ENCODE assay signal across 15 cellular contexts in genomic region chr1:213369465-213369864, GRCh38.
DNase-seq lines count a peak whose midpoint lies in the region; ATAC-seq and TF ChIP-seq lines count a peak whose summit lies in the region.
"Had no signal": no experiment of that assay in that cellular context is flagged by ENCODE, and none has a peak within 500 bp of the region (broad histone marks: within the 10 kb centered on the region; RNA-seq: fewer than 3 reads in every experiment).

No MANE protein-coding gene starts in this region.

- CTCF ChIA-PET in HEK293T (lab: Yijun Ruan, JAX) = interaction anchor here (1.0 kb wide), 1 partner anchor 9 kb away, joined by 3 read pairs; no protein-coding TSS in a partner anchor

- ATAC-seq in HG03571 (IDR thresholded peaks at IDR 0.05; ENCODE audit: unreplicated experiment) = no peak
- no peak for ATAC-seq in HG03196 (IDR thresholded peaks at IDR 0.05; ENCODE audit: unreplicated experiment)

- DNase-seq in DMS 273 (lab: John Stamatoyannopoulos, UW; ENCODE audit: unreplicated experiment) = peak; percentile 37
- DNase-seq in DMS 273 treated with DMSO at 0.1 percent for 48 hours (lab: John Stamatoyannopoulos, UW) = no peak
- DNase-seq in NCI-H69 (lab: John Stamatoyannopoulos, UW) = peak; percentile 30
- peak; percentile 2 for DNase-seq in choroid plexus epithelial cell (ENCODE audit: low read depth)
- peak; percentile 55 for DNase-seq in retina
- no peak for DNase-seq in HEK293T (ENCODE audit: extremely low spot score)
- DNase-seq: IMR-90, Kasumi-1, NCI-H1436 treated with DMSO at 0.1 percent for 48 hours, NCI-H2107, NCI-H524 treated with DMSO at 0.1 percent for 48 hours, SIG-M5 had no signal

- H3K4me3 ChIP-seq in choroid plexus epithelial cell (ENCODE audit: low read depth, low read length) = no peak overlapping the region
- H3K4me3 ChIP-seq: BLaER1 treated with 17β-estradiol and CSF1 and Interleukin-3, amounts not matched to agents 10 nM and 100 nM had no signal

- TF ChIP-seq CTCF in choroid plexus epithelial cell (conservative IDR thresholded peaks at IDR 0.05; ENCODE audit: low read depth, low read length) = no peak

- POLR2A ChIA-PET in HEK293T (lab: Yijun Ruan, JAX) = no interaction called here

TF ChIP-seq in HEK293T, 16 proteins besides CTCF, POLR2A, EP300 and RAD21:
- TF ChIP-seq TARDBP (IDR thresholded peaks at IDR 0.05) (no peak), BHLHE40 (IDR thresholded peaks at IDR 0.05; ENCODE audit: borderline replicate concordance) (no peak), SP1 (IDR thresholded peaks at IDR 0.05) (no peak), ELF4 (IDR thresholded peaks at IDR 0.05) (no peak), ZNF384 (IDR thresholded peaks at IDR 0.05) (no peak), CTBP1 (IDR thresholded peaks at IDR 0.05; ENCODE audit: borderline replicate concordance) (no peak), FOXA1 (IDR thresholded peaks at IDR 0.05) (no peak), HDGF (IDR thresholded peaks at IDR 0.05; ENCODE audit: borderline replicate concordance) (no peak), FOXM1 (IDR thresholded peaks at IDR 0.05; ENCODE audit: borderline replicate concordance) (no peak), L3MBTL2 (conservative IDR thresholded peaks at IDR 0.05) (no peak), NFRKB (IDR thresholded peaks at IDR 0.05) (no peak), SUZ12 (IDR thresholded peaks at IDR 0.05) (no peak), FOXK2 (IDR thresholded peaks at IDR 0.05) (no peak), LEF1 (IDR thresholded peaks at IDR 0.05; ENCODE audit: borderline replicate concordance) (no peak), PKNOX1 (IDR thresholded peaks at IDR 0.05) (no peak), ARNT (IDR thresholded peaks at IDR 0.05) (no peak)

Comparison
In these comparisons a context has a peak if more than half of its experiments do, and no peak if none do; other contexts are left out.
1. DNase-seq: peak in DMS 273 (single experiment), NCI-H69 (single experiment), choroid plexus epithelial cell (single experiment) and retina (single experiment); none in DMS 273 treated with DMSO at 0.1 percent for 48 hours (single experiment) and HEK293T (single experiment).